In genomic region chr5:11946317-11946716, GRCh38 we compare ENCODE assay signal across 22 cellular contexts. TPM values are rescaled to one million over a fixed set of nuclear protein-coding genes. Genes with fewer than 3 reads are reported as not detected.
"Had no signal": no experiment of that assay in that cellular context is flagged by ENCODE, and none has a peak within 500 bp of the region (broad histone marks: within the 10 kb centered on the region; RNA-seq: fewer than 3 reads in every experiment).

No MANE protein-coding gene starts in this region.

- H3K4me1 ChIP-seq: left ventricle myocardium inferior, pancreas, prostate gland, sigmoid colon, spleen, suprapubic skin, tibial artery, upper lobe of right lung had no signal

- H3K9me3 ChIP-seq: pancreas, prostate gland, sigmoid colon, suprapubic skin, thoracic aorta, tibial artery, upper lobe of right lung had no signal

- H3K27me3 ChIP-seq: pancreas, sigmoid colon, spleen, suprapubic skin, tibial artery, upper lobe of right lung had no signal

- DNase-seq: islet precursor cell; left ventricle myocardium inferior; naive thymus-derived CD8-positive, alpha-beta T cell; nucleus accumbens; pancreas; posterior cingulate gyrus; retina; right cardiac atrium; sigmoid colon; small intestine; spleen; stimulated activated CD4-positive, alpha-beta T cell treated with anti-CD3 and anti-CD28 coated beads, Interleukin-4, amount 100 ng/mL, for 24 hours; stimulated activated naive CD4-positive, alpha-beta T cell; tibial artery; trophoblast cell; upper lobe of right lung had no signal

- H3K27ac ChIP-seq: left ventricle myocardium inferior, pancreas, prostate gland, sigmoid colon, spleen, suprapubic skin, thoracic aorta, tibial artery, upper lobe of right lung had no signal

- ATAC-seq: naive thymus-derived CD8-positive, alpha-beta T cell; pancreas; right cardiac atrium; stimulated activated effector memory CD8-positive, alpha-beta T cell treated with anti-CD3 and anti-CD28 coated beads, Interleukin-12 subunit alpha, Interleukin-12 subunit beta, amount 100 ng/mL, for 72 hours; upper lobe of right lung had no signal

- H3K36me3 ChIP-seq: left ventricle myocardium inferior, pancreas, prostate gland, sigmoid colon, spleen, suprapubic skin, thoracic aorta, tibial artery, upper lobe of right lung had no signal

- H3K4me3 ChIP-seq: left ventricle myocardium inferior, lung, pancreas, prostate gland, sigmoid colon, spleen, suprapubic skin, thoracic aorta, tibial artery, upper lobe of right lung had no signal

RNA-seq across cellular contexts. Expression of gene CTNND2, which starts 42.1 kb away (rescaled TPM):
- total RNA-seq: naive thymus-derived CD8-positive, alpha-beta T cell; osteoblast; thoracic aorta had no signal
- polyA plus RNA-seq: naive thymus-derived CD8-positive, alpha-beta T cell had no signal
